Comparison of ENCODE assay signal across 8 cellular contexts in the genomic region with DNA sequence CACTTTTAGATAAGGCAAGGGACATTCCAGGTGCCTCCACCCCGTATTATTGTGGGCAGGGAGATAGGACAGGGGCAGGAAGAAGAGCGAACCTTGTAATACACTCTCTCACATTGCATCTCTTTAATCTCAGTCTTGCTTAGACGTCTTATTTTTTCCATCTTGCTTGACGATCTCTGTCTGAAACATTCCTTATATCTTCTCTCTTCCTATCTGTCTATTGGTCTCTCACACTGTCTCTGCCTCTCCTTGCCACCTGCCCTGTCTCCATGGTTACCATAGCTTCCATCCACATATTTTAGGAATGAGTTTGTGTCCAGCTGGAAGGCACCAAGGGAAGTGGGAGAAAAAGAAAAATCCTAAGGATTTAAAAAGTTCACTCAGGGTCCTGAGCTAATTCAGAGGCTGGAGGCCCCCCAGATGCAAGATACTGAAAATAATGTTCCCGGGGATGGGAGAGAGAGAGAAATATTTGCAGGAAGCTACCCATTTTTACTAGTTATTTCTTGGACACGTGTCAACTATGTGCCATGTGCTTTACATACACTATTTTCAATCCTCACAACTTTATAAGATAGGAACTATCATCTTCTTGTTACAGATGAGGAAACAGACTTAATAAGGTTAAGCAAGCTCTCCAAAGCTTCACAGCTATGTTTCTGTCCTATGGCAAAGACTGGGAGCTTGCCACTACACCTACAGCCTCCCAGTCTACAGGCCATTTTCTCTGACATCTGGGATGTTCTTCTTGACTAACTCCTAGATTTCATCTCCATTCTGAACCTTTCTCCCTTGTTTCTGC. TPM values are rescaled to one million over a fixed set of nuclear protein-coding genes. Genes with fewer than 3 reads are reported as not detected.
DNase-seq lines count a peak whose midpoint lies in the region; ATAC-seq lines count a peak whose summit lies in the region.

No MANE protein-coding gene starts in this region.

- no peak for ATAC-seq in natural killer cell treated with Interleukin-12 subunit alpha and Interleukin-12 subunit beta and Interleukin-15 and Interleukin-18, amount 100 ng/mL, for 72 hours
- no peak for ATAC-seq in GM18907 (IDR thresholded peaks at IDR 0.05; ENCODE audit: unreplicated experiment)
- no peak for ATAC-seq in activated CD4-positive, CD25-positive, alpha-beta regulatory T cell treated with anti-CD3 and anti-CD28 coated beads, Interleukin-2, amount 50 U/mL, for 24 hours

- no peaks in the 10 kb centered on the region for H3K27me3 Mint-ChIP-seq in natural killer cell treated with Interleukin-12 subunit alpha and Interleukin-12 subunit beta and Interleukin-15 and Interleukin-18, amount 100 ng/mL, for 72 hours

- peak overlapping the region; percentile 75 to 93 for H3K27ac Mint-ChIP-seq in natural killer cell treated with Interleukin-12 subunit alpha and Interleukin-12 subunit beta and Interleukin-15 and Interleukin-18, amount 100 ng/mL, for 72 hours

- H3K27ac ChIP-seq in cingulate gyrus (ENCODE audit: low read depth, low read length) = peak overlapping the region; percentile 98

- H3K9me3 Mint-ChIP-seq in natural killer cell treated with Interleukin-12 subunit alpha and Interleukin-12 subunit beta and Interleukin-15 and Interleukin-18, amount 100 ng/mL, for 72 hours = no peaks in the 10 kb centered on the region

- peaks cover 53 to 58% of the 10 kb centered on the region in 2 donors for H3K4me1 Mint-ChIP-seq in natural killer cell treated with Interleukin-12 subunit alpha and Interleukin-12 subunit beta and Interleukin-15 and Interleukin-18, amount 100 ng/mL, for 72 hours (ENCODE audit: low read depth in 2 of 2)

- peaks cover 8% of the 10 kb centered on the region for H3K36me3 Mint-ChIP-seq in natural killer cell treated with Interleukin-12 subunit alpha and Interleukin-12 subunit beta and Interleukin-15 and Interleukin-18, amount 100 ng/mL, for 72 hours

- peak overlapping the region; percentile 87 for H3K4me3 Mint-ChIP-seq in natural killer cell treated with Interleukin-12 subunit alpha and Interleukin-12 subunit beta and Interleukin-15 and Interleukin-18, amount 100 ng/mL, for 72 hours

- peak; percentile 43 for DNase-seq in SIG-M5 treated with dmso at 0.1 percent for 504 hours (lab: John Stamatoyannopoulos, UW; ENCODE audit: unreplicated experiment)
- DNase-seq in SIG-M5 (lab: John Stamatoyannopoulos, UW) = no peak
- peak; percentile 64 for DNase-seq in OCI-M1 (lab: John Stamatoyannopoulos, UW)
- no peak for DNase-seq in natural killer cell treated with Interleukin-12 subunit alpha and Interleukin-12 subunit beta and Interleukin-15 and Interleukin-18, amount 100 ng/mL, for 72 hours (ENCODE audit: low spot score)
- no peak for DNase-seq in NCI-H2171 treated with DMSO at 0.1 percent for 48 hours (lab: John Stamatoyannopoulos, UW)

RNA-seq across cellular contexts. Expression of a gene that starts 1.0 kb away (rescaled TPM):
- 1 to 10 TPM; 1.6 to 9.1 TPM for total RNA-seq in natural killer cell treated with Interleukin-12 subunit alpha and Interleukin-12 subunit beta and Interleukin-15 and Interleukin-18, amount 100 ng/mL, for 72 hours

RNA-seq across cellular contexts. Expression of a gene that starts 1.1 kb away (rescaled TPM):
- total RNA-seq in natural killer cell treated with Interleukin-12 subunit alpha and Interleukin-12 subunit beta and Interleukin-15 and Interleukin-18, amount 100 ng/mL, for 72 hours = 10 to 100 TPM; 17.8 to 26.4 TPM

RNA-seq across cellular contexts. Expression of a gene that starts 5.6 kb away (rescaled TPM):
- total RNA-seq in natural killer cell treated with Interleukin-12 subunit alpha and Interleukin-12 subunit beta and Interleukin-15 and Interleukin-18, amount 100 ng/mL, for 72 hours = 10 to 100 TPM; 28.8 to 31.3 TPM

RNA-seq across cellular contexts. Expression of a gene that starts 33.0 kb away (rescaled TPM):
- total RNA-seq in natural killer cell treated with Interleukin-12 subunit alpha and Interleukin-12 subunit beta and Interleukin-15 and Interleukin-18, amount 100 ng/mL, for 72 hours = 100 to 1,000 TPM in 1 of 2 donors, 10 to 100 TPM in 1; 87.8 to 347 TPM

RNA-seq across cellular contexts. Expression of a gene that starts 36.1 kb away (rescaled TPM):
- total RNA-seq in natural killer cell treated with Interleukin-12 subunit alpha and Interleukin-12 subunit beta and Interleukin-15 and Interleukin-18, amount 100 ng/mL, for 72 hours = 100 to 1,000 TPM; 280 to 294 TPM

Comparison
In these comparisons a context has a peak if more than half of its experiments do, and no peak if none do; other contexts are left out.
1. DNase-seq: peak in SIG-M5 treated with dmso at 0.1 percent for 504 hours (single experiment) and OCI-M1 (single experiment); none in SIG-M5 (single experiment), natural killer cell treated with Interleukin-12 subunit alpha and Interleukin-12 subunit beta and Interleukin-15 and Interleukin-18, amount 100 ng/mL, for 72 hours (single experiment) and NCI-H2171 treated with DMSO at 0.1 percent for 48 hours (single experiment).